ENCODE assay signal across 20 cellular contexts in the genomic region with DNA sequence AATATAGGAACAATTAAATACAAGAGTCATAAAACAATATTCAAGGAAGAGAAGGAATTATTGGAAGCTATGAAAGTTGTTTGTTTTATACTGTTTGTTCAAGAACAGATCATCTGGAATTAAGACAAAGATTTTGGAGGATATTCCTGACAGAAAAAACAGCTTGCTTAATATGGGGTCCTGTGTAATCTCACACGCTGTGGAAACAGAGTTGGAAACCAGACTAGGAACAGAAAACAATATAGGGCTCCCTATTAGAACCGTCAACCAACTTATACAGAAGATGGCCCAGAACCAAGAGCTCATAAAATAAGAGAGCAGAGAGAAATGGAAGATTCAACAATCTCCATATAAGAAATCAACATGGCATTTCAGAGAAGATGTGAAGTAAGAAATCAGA.
DNase-seq lines count a peak whose midpoint lies in the region; ATAC-seq and TF ChIP-seq lines count a peak whose summit lies in the region.
"Had no signal": no experiment of that assay in that cellular context is flagged by ENCODE, and none has a peak within 500 bp of the region (broad histone marks: within the 10 kb centered on the region; RNA-seq: fewer than 3 reads in every experiment).

No MANE protein-coding gene starts in this region.

- no peaks in the 10 kb centered on the region for H3K27me3 ChIP-seq in adipocyte (replicated peaks; ENCODE audit: control insufficient read depth, insufficient read depth, low read length)
- no peaks in the 10 kb centered on the region for H3K27me3 ChIP-seq in osteoblast (ENCODE audit: insufficient read depth, low read length)
- H3K27me3 ChIP-seq in transverse colon = no peaks in the 10 kb centered on the region
- H3K27me3 ChIP-seq: BE2C had no signal

- TF ChIP-seq POLR2A in transverse colon (IDR thresholded peaks at IDR 0.05) = no peak

- CTCF ChIA-PET in activated naive CD4-positive, alpha-beta T cell treated with anti-CD3 and anti-CD28 coated beads, Interleukin-2, amount 10 ng/mL, durations not matched to agents 7 days and 5 days (lab: Charles Lee) = no interaction called here

- in situ Hi-C loops in transverse colon (cut with MboI; ENCODE audit: low pct_ligation_motif_present in 1 of 4, low pct_unique_long_range_greater_than_20kb in 1 of 4, low sequenced_read_pairs in 3 of 4) = no loop called here

- H3K4me2 ChIP-seq in osteoblast (ENCODE audit: insufficient read depth, low read length) = no peak overlapping the region

- TF ChIP-seq EP300 in transverse colon (IDR thresholded peaks at IDR 0.05; ENCODE audit: low read depth) = no peak

- H3K36me3 Mint-ChIP-seq in activated naive CD4-positive, alpha-beta T cell treated with anti-CD3 and anti-CD28 coated beads, Interleukin-2, amount 10 ng/mL, durations not matched to agents 7 days and 5 days = no peaks in the 10 kb centered on the region
- H3K36me3 Mint-ChIP-seq: CD4-positive, CD25-positive, alpha-beta regulatory T cell; CD8-positive, alpha-beta memory T cell had no signal

- no peak overlapping the region for H3K27ac ChIP-seq in osteoblast (ENCODE audit: low read depth, low read length)
- H3K27ac ChIP-seq in transverse colon = peak overlapping the region in 3 of 4 donors; percentile 7 to 62 (median 19)

- DNase-seq in adipocyte (ENCODE audit: low read depth) (no peak), fibroblast of villous mesenchyme (ENCODE audit: low read depth) (peak; percentile 51), osteoblast (ENCODE audit: insufficient read length, low spot score, missing footprints) (no peak), transverse colon (no peak), dermis blood vessel endothelial cell (no peak)
- DNase-seq in activated naive CD4-positive, alpha-beta T cell treated with anti-CD3 and anti-CD28 coated beads, Interleukin-2, amount 10 ng/mL, durations not matched to agents 7 days and 5 days = no peak
- DNase-seq: ACHN; BE2C; C1 segment of cervical spinal cord; CD4-positive, CD25-positive, alpha-beta regulatory T cell; CD8-positive, alpha-beta memory T cell; COR-L47; DMS 273 treated with DMSO at 0.1 percent for 48 hours; DMS53; DND-41; EL; IMR-90 had no signal

- H3K9me3 ChIP-seq in adipocyte (ENCODE audit: control insufficient read depth, low read length) (no peaks in the 10 kb centered on the region), osteoblast (ENCODE audit: low read depth, low read length) (no peaks in the 10 kb centered on the region), transverse colon (no peaks in the 10 kb centered on the region)
- H3K9me3 ChIP-seq: BE2C, HAP-1 had no signal

- no peak overlapping the region for H3K4me3 Mint-ChIP-seq in activated naive CD4-positive, alpha-beta T cell treated with anti-CD3 and anti-CD28 coated beads, Interleukin-2, amount 10 ng/mL, durations not matched to agents 7 days and 5 days
- H3K4me3 Mint-ChIP-seq: CD4-positive, CD25-positive, alpha-beta regulatory T cell; CD8-positive, alpha-beta memory T cell had no signal

- no peak for ATAC-seq in HG03460 (IDR thresholded peaks at IDR 0.05; ENCODE audit: unreplicated experiment)
- ATAC-seq: GM12878 had no signal

- no peaks in the 10 kb centered on the region for H3K4me1 Mint-ChIP-seq in activated naive CD4-positive, alpha-beta T cell treated with anti-CD3 and anti-CD28 coated beads, Interleukin-2, amount 10 ng/mL, durations not matched to agents 7 days and 5 days
- H3K4me1 Mint-ChIP-seq: CD4-positive, CD25-positive, alpha-beta regulatory T cell; CD8-positive, alpha-beta memory T cell had no signal

- H4K20me1 ChIP-seq in osteoblast (ENCODE audit: insufficient read depth, low read length) = no peaks in the 10 kb centered on the region

- H3K27me3 Mint-ChIP-seq in activated naive CD4-positive, alpha-beta T cell treated with anti-CD3 and anti-CD28 coated beads, Interleukin-2, amount 10 ng/mL, durations not matched to agents 7 days and 5 days = no peaks in the 10 kb centered on the region
- H3K27me3 Mint-ChIP-seq: CD8-positive, alpha-beta memory T cell had no signal

- intact Hi-C loops in transverse colon (cut with DNase I; ENCODE audit: low total_unique reads) = loop anchor here (10.0 kb wide), 1 partner anchor 92 kb away; no protein-coding TSS in a partner anchor

- TF ChIP-seq CTCF in fibroblast of villous mesenchyme (IDR thresholded peaks at IDR 0.05; ENCODE audit: insufficient read depth, low read depth, low read length) = no peak
- TF ChIP-seq CTCF in osteoblast (IDR thresholded peaks at IDR 0.05; ENCODE audit: extremely low read depth, low read depth, low read length) = no peak
- no peak for TF ChIP-seq CTCF in transverse colon (IDR thresholded peaks at IDR 0.05)

- WGBS in transverse colon (ENCODE audit: low coverage in 1 of 2), 2 donors = 55 to 71% methylated on average over 1 to 2 of the region's 2 CpGs

- H3K4me1 ChIP-seq in adipocyte (ENCODE audit: control insufficient read depth, insufficient read depth, low read length) (peaks cover 46% of the 10 kb centered on the region), osteoblast (ENCODE audit: insufficient read depth, low read length) (peaks cover 29% of the 10 kb centered on the region), transverse colon (peaks cover 0 to 4% (median 0%) of the 10 kb centered on the region in 4 donors)
- H3K4me1 ChIP-seq: HAP-1 had no signal

- H3K36me3 ChIP-seq in adipocyte (ENCODE audit: control insufficient read depth, insufficient read depth, low read length, severe bottlenecking) = no peaks in the 10 kb centered on the region
- no peaks in the 10 kb centered on the region for H3K36me3 ChIP-seq in osteoblast (ENCODE audit: insufficient read depth, low read length)
- H3K36me3 ChIP-seq in transverse colon = no peaks in the 10 kb centered on the region
- H3K36me3 ChIP-seq: BE2C, HAP-1 had no signal

- H3K79me2 ChIP-seq in osteoblast (ENCODE audit: insufficient read depth, low read length) = no peaks in the 10 kb centered on the region

- no peaks in the 10 kb centered on the region for H3K9me3 Mint-ChIP-seq in activated naive CD4-positive, alpha-beta T cell treated with anti-CD3 and anti-CD28 coated beads, Interleukin-2, amount 10 ng/mL, durations not matched to agents 7 days and 5 days

- no peak overlapping the region for H3K27ac Mint-ChIP-seq in activated naive CD4-positive, alpha-beta T cell treated with anti-CD3 and anti-CD28 coated beads, Interleukin-2, amount 10 ng/mL, durations not matched to agents 7 days and 5 days
- H3K27ac Mint-ChIP-seq: CD4-positive, CD25-positive, alpha-beta regulatory T cell had no signal

- peak overlapping the region; percentile 16 for H2AFZ ChIP-seq in osteoblast (ENCODE audit: low read length)

- peak overlapping the region; percentile 76 for H3K9ac ChIP-seq in adipocyte (ENCODE audit: low read length)

- no peak overlapping the region for H3K4me3 ChIP-seq in adipocyte (ENCODE audit: low read length)
- H3K4me3 ChIP-seq in fibroblast of villous mesenchyme (ENCODE audit: low read depth, low read length) = no peak overlapping the region
- no peak overlapping the region for H3K4me3 ChIP-seq in osteoblast (ENCODE audit: insufficient read depth, low read length)
- H3K4me3 ChIP-seq in transverse colon = no peak overlapping the region
- H3K4me3 ChIP-seq: GM12878, HAP-1 had no signal
